In genomic region chr1:92837062-92837461, GRCh38 we compare ENCODE assay signal across 13 cellular contexts. TPM values are rescaled to one million over a fixed set of nuclear protein-coding genes. Genes with fewer than 3 reads are reported as not detected.
DNase-seq lines count a peak whose midpoint lies in the region; ATAC-seq and TF ChIP-seq lines count a peak whose summit lies in the region.
"Had no signal": no experiment of that assay in that cellular context is flagged by ENCODE, and none has a peak within 500 bp of the region (broad histone marks: within the 10 kb centered on the region; RNA-seq: fewer than 3 reads in every experiment).

No MANE protein-coding gene starts in this region.

- H3K4me3 Mint-ChIP-seq in activated CD4-positive, alpha-beta memory T cell treated with anti-CD3 and anti-CD28 coated beads for 36 hours: peak overlapping the region; percentile 38
- H3K4me3 Mint-ChIP-seq in memory B cell: no peak overlapping the region

- ATAC-seq in DND-41 (ENCODE audit: insufficient read depth, low read depth) (no peak), memory B cell (ENCODE audit: low read depth) (no peak), HG02763 (IDR thresholded peaks at IDR 0.05; ENCODE audit: unreplicated experiment) (no peak), HG03442 (IDR thresholded peaks at IDR 0.05; ENCODE audit: unreplicated experiment) (no peak)

- peaks cover 96% of the 10 kb centered on the region for H3K36me3 Mint-ChIP-seq in activated CD4-positive, alpha-beta memory T cell treated with anti-CD3 and anti-CD28 coated beads for 36 hours
- H3K36me3 Mint-ChIP-seq in memory B cell: peaks cover 46% of the 10 kb centered on the region

- H3K4me3 ChIP-seq in DND-41 (ENCODE audit: low read depth in 1 of 2, low read length in 2 of 2): peak overlapping the region in 1 of 2 experiments; percentile 11; a peak in 1 of 4 replicates

- no peak overlapping the region for H2AFZ ChIP-seq in DND-41 (ENCODE audit: low read depth, low read length)

- H3K4me1 Mint-ChIP-seq in activated CD4-positive, alpha-beta memory T cell treated with anti-CD3 and anti-CD28 coated beads for 36 hours (ENCODE audit: low read depth): peaks cover 79% of the 10 kb centered on the region
- peaks cover 44% of the 10 kb centered on the region for H3K4me1 Mint-ChIP-seq in memory B cell

- POLR2A ChIA-PET in activated CD4-positive, alpha-beta memory T cell treated with anti-CD3 and anti-CD28 coated beads for 36 hours (lab: Charles Lee): interaction anchor here (1.6 kb wide), 1 partner anchor 144 kb away, joined by 5 read pairs; no protein-coding TSS in a partner anchor

- TF ChIP-seq CTCF in DND-41 (IDR thresholded peaks at IDR 0.05; ENCODE audit: borderline replicate concordance, extremely low read depth, low read length, poor library complexity, severe bottlenecking) (no peak), GM20000 (IDR thresholded peaks at IDR 0.05; ENCODE audit: extremely low read depth, missing control alignments) (no peak)

- H4K20me1 ChIP-seq in DND-41 (ENCODE audit: insufficient read depth, low read length): peaks cover 90% of the 10 kb centered on the region

- peak overlapping the region; percentile 95 for H3K27ac Mint-ChIP-seq in activated CD4-positive, alpha-beta memory T cell treated with anti-CD3 and anti-CD28 coated beads for 36 hours
- peak overlapping the region; percentile 29 for H3K27ac Mint-ChIP-seq in memory B cell

- CTCF ChIA-PET in activated CD4-positive, alpha-beta memory T cell treated with anti-CD3 and anti-CD28 coated beads for 36 hours (lab: Charles Lee): interaction anchor here (1.1 to 2.4 kb wide), 4 partner anchors 18 to 193 kb away, joined by 3 to 13 read pairs (median 8); no protein-coding TSS in a partner anchor

- H3K9me3 ChIP-seq in DND-41 (ENCODE audit: insufficient read depth, low read length, severe bottlenecking): no peaks in the 10 kb centered on the region

- H3K79me2 ChIP-seq in DND-41 (ENCODE audit: insufficient read depth, low read length): peaks cover 91% of the 10 kb centered on the region

- intact Hi-C loops in activated CD4-positive, alpha-beta memory T cell treated with anti-CD3 and anti-CD28 coated beads for 36 hours (cut with micrococcal nuclease): loop anchor here (10.0 kb wide), 2 partner anchors 252 to 352 kb away; partner anchors contain the start of gene GFI1

- no peaks in the 10 kb centered on the region for H3K27me3 Mint-ChIP-seq in activated CD4-positive, alpha-beta memory T cell treated with anti-CD3 and anti-CD28 coated beads for 36 hours
- H3K27me3 Mint-ChIP-seq in memory B cell: no peaks in the 10 kb centered on the region

- H3K27ac ChIP-seq in DND-41 (ENCODE audit: low read length): no peak overlapping the region

- H3K36me3 ChIP-seq in DND-41 (ENCODE audit: insufficient read depth, low read length): peaks cover 100% of the 10 kb centered on the region

- H3K4me2 ChIP-seq in DND-41 (ENCODE audit: insufficient read depth, low read length): peak overlapping the region; percentile 76; the same call in 1 of the 2 replicates

- H3K4me1 ChIP-seq in DND-41 (ENCODE audit: insufficient read depth, low read length): peaks cover 54% of the 10 kb centered on the region

- H3K9ac ChIP-seq in DND-41 (ENCODE audit: low read depth, low read length): no peak overlapping the region

- H3K27me3 ChIP-seq in DND-41 (ENCODE audit: insufficient read depth, low read length, poor library complexity): no peaks in the 10 kb centered on the region

- DNase-seq in AG20443 (ENCODE audit: low spot score) (peak; percentile 20), DND-41 (no peak), memory B cell (ENCODE audit: low spot score in 2 of 2) (no peak), GM20000 (ENCODE audit: low spot score) (no peak), NCI-H524 treated with DMSO at 0.1 percent for 48 hours (lab: John Stamatoyannopoulos, UW) (no peak)
- DNase-seq in activated CD4-positive, alpha-beta memory T cell treated with anti-CD3 and anti-CD28 coated beads for 36 hours: no peak
- DNase-seq: activated CD4-positive, alpha-beta T cell treated with anti-CD3 and anti-CD28 coated beads for 1 hour; caudate nucleus; hippocampal formation; NCI-H1092; substantia nigra had no signal

- no peaks in the 10 kb centered on the region for H3K9me3 Mint-ChIP-seq in activated CD4-positive, alpha-beta memory T cell treated with anti-CD3 and anti-CD28 coated beads for 36 hours
- no peaks in the 10 kb centered on the region for H3K9me3 Mint-ChIP-seq in memory B cell

RNA-seq across cellular contexts. Expression of gene RPL5, which starts 5.2 kb away (rescaled TPM):
- total RNA-seq in activated CD4-positive, alpha-beta memory T cell treated with anti-CD3 and anti-CD28 coated beads for 36 hours: 1,000 to 10,000 TPM; 1,530 to 1,539 TPM

RNA-seq across cellular contexts. Expression of gene EVI5, which starts 52.2 kb away (rescaled TPM):
- 10 to 100 TPM; 36.0 to 37.2 TPM for total RNA-seq in activated CD4-positive, alpha-beta memory T cell treated with anti-CD3 and anti-CD28 coated beads for 36 hours
